8 cellular contexts compared by ENCODE assay signal in the genomic region with DNA sequence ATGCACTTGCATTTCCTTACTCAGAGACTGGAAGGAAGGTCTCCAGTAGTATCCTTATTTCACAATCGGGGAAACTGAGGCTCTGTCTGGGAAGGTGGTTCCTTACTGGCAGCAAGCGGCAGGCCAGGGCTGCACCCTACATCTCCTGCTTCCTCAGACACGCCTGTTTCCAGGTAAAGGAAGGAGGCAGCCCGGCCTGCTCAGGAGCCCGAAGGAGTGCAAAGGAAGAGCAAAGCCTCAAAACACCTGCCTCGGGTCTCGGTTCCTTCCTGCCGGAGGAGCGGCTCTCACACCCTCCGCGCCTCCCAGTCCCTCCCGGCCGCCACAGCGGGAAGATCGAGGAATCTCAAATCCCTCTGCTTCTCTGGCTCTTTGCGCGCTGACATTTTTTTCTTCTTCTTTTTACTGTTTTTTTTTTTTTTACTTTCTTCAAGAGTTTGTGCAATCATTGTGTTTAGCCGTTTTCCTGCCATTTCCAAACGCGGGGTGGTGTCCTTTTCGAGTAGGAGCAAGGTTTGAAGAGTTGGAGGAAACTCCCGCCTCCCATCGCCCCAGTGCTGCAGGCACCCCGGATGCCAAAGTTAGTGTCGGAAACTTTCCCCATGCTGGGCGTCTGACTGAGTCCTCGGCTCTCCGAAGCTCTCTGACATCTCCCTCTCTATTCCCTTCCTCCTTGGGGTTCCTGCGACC. TPM values are rescaled to one million over a fixed set of nuclear protein-coding genes. Genes with fewer than 3 reads are reported as not detected.
DNase-seq lines count a peak whose midpoint lies in the region; ATAC-seq, FAIRE-seq and TF ChIP-seq lines count a peak whose summit lies in the region.

No MANE protein-coding gene starts in this region.

- H3K27ac Mint-ChIP-seq in Caco-2 (ENCODE audit: unreplicated experiment) = no peak overlapping the region

- peak overlapping the region; percentile 69 for H3K4me3 Mint-ChIP-seq in Caco-2 (ENCODE audit: unreplicated experiment)

- intact Hi-C loops in Caco-2 (cut with micrococcal nuclease; ENCODE audit: unreplicated experiment) = loop anchor here (1.0 kb wide), 1 partner anchor 35 kb away; no protein-coding TSS in a partner anchor
- intact Hi-C loops in pancreas (cut with DNase I) = no loop called here

- FAIRE-seq in pancreas (lab: Jason Lieb, UNC) = no peak

- peaks cover 10% of the 10 kb centered on the region for H3K36me3 Mint-ChIP-seq in Caco-2 (ENCODE audit: insufficient read depth, unreplicated experiment)

- ATAC-seq in HG02870 (IDR thresholded peaks at IDR 0.05; ENCODE audit: unreplicated experiment) (peak; percentile 10), pancreas (peak; percentile 27 to 48 (median 44)), HG03520 (IDR thresholded peaks at IDR 0.05; ENCODE audit: unreplicated experiment) (no peak)

- peak overlapping the region in 1 of 4 donors; percentile 40 for H3K27ac ChIP-seq in pancreas

- TF ChIP-seq CTCF in Caco-2 (IDR thresholded peaks at IDR 0.05; ENCODE audit: insufficient read depth in 1 of 2, low read depth in 1 of 2, low read length in 1 of 2, severe bottlenecking in 1 of 2, unreplicated experiment in 1 of 2) (no peak), pancreas (IDR thresholded peaks at IDR 0.05) (no peak)

- POLR2A ChIA-PET in Caco-2 (lab: Charles Lee) = no interaction called here

- no TSS peak for BruUV-seq in Caco-2 (replicated peaks; lab: Mats Ljungman, UMichigan)

- H3K4me1 ChIP-seq in Caco-2 = peaks cover 7% of the 10 kb centered on the region; the same call in 1 of the 2 replicates
- peaks cover 4 to 15% (median 10%) of the 10 kb centered on the region in 3 donors for H3K4me1 ChIP-seq in pancreas

- H3K27me3 Mint-ChIP-seq in Caco-2 (ENCODE audit: insufficient read depth, unreplicated experiment) = peaks cover 33% of the 10 kb centered on the region

- H3K36me3 ChIP-seq in Caco-2 (ENCODE audit: control insufficient read depth, insufficient read depth, low read length) = no peaks in the 10 kb centered on the region
- H3K36me3 ChIP-seq in pancreas = no peaks in the 10 kb centered on the region

- H3K9me3 Mint-ChIP-seq in Caco-2 (ENCODE audit: unreplicated experiment) = peaks cover 13% of the 10 kb centered on the region

- H3K4me1 Mint-ChIP-seq in Caco-2 (ENCODE audit: low read depth, unreplicated experiment) = peaks cover 9% of the 10 kb centered on the region

- CTCF ChIA-PET in Caco-2 (lab: Charles Lee) = no interaction called here

- H3K4me3 ChIP-seq in Caco-2 (ENCODE audit: low read depth, low read length) = no peak overlapping the region
- H3K4me3 ChIP-seq in pancreas = peak overlapping the region in 3 of 4 donors; percentile 13 to 58 (median 38)

- peaks cover 3% of the 10 kb centered on the region for H3K27me3 ChIP-seq in Caco-2 (replicated peaks; ENCODE audit: control insufficient read depth, insufficient read depth, low read length)
- H3K27me3 ChIP-seq in pancreas = no peaks in the 10 kb centered on the region

- peak in 1 of 2 experiments; percentile 17 for DNase-seq in Caco-2
- peak; percentile 3 to 13 for DNase-seq in activated CD4-positive, alpha-beta T cell treated with anti-CD3 and anti-CD28 coated beads, Interleukin-2, amount 50 U/mL, for 48 hours
- DNase-seq in foreskin melanocyte = peak; percentile 10
- peak in 3 of 6 donors; percentile 25 to 62 (median 62) for DNase-seq in pancreas
- no peak for DNase-seq in middle frontal gyrus (ENCODE audit: extremely low spot score, low spot score)
- DNase-seq in NCI-H1048 (lab: John Stamatoyannopoulos, UW) = no peak

- WGBS in pancreas, 2 donors = 3% methylated on average over 27 to 29 of the region's 29 CpGs

- peaks cover 14% of the 10 kb centered on the region for H3K9me3 ChIP-seq in Caco-2
- no peaks in the 10 kb centered on the region for H3K9me3 ChIP-seq in pancreas

RNA-seq across cellular contexts. Expression of gene GGTA1, which starts 1.0 kb away (rescaled TPM):
- total RNA-seq in Caco-2 (2022) (not detected in 2 replicates), pancreas (1 to 10 TPM in 3 of 6 donors, under 1 TPM in 3; 0.14 to 3.6 (median 0.87) TPM)
- 1 to 10 TPM; 1.6 to 2.7 TPM for polyA plus RNA-seq in pancreas

Comparison
In these comparisons a context has a peak if more than half of its experiments do, and no peak if none do; other contexts are left out.
1. DNase-seq: peak in activated CD4-positive, alpha-beta T cell treated with anti-CD3 and anti-CD28 coated beads, Interleukin-2, amount 50 U/mL, for 48 hours (2 of 2) and foreskin melanocyte (single experiment); none in middle frontal gyrus (single experiment) and NCI-H1048 (single experiment).